ENCODE assay signal across 8 cellular contexts in the genomic region with DNA sequence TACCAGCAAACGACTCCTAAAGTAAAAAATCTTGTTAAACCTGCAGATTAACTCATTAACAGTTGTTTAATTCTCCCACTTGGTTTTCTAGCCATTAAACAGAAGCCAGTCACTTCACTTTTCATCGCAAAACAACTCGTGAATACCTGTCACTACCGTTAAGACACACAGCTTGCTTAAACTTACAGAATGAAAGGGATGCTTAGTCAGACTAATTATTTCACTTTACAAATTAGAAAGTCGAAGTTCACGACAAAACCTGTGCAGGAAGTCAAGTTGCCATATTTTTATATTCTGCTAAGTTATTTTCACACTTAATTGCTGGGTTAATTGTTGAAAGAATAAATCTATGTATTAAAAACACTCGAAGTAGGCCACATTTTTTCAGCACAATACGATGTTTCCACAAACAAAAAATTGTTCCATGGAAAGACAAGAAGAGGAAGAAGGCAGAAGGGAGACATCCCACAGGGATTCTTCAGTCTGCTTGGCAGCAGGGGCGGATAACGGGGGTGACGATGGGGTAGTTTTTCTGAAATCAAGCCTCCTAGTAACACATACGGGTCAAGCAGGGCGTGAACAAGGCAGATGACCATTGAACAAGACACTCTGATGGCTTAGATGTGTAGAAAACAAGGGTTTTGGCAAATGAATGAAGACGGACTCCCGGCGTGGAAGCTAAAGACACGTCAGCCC. TPM values are rescaled to one million over a fixed set of nuclear protein-coding genes. Genes with fewer than 3 reads are reported as not detected.
DNase-seq lines count a peak whose midpoint lies in the region; ATAC-seq, FAIRE-seq and TF ChIP-seq lines count a peak whose summit lies in the region.

No MANE protein-coding gene starts in this region.

- peaks cover 53% of the 10 kb centered on the region for H3K79me2 ChIP-seq in hepatocyte

- H3K27ac ChIP-seq in HUES64 (ENCODE audit: low read depth, low read length) (peak overlapping the region; percentile 89), hepatocyte (peak overlapping the region; percentile 92), skeletal muscle tissue (ENCODE audit: low read depth, low read length) (peak overlapping the region; percentile 90)

- no peak for DNase-seq in hepatocyte (ENCODE audit: low spot score)
- DNase-seq in H54 (ENCODE audit: insufficient read length, low spot score): no peak
- DNase-seq in GDM1 (lab: John Stamatoyannopoulos, UW): no peak
- no peak for DNase-seq in NCI-H345 treated with DMSO at 0.1 percent for 48 hours (lab: John Stamatoyannopoulos, UW; ENCODE audit: unreplicated experiment)

- peaks cover 53% of the 10 kb centered on the region for H3K36me3 Mint-ChIP-seq in activated T-helper 17 cell treated with anti-CD3 and anti-CD28 coated beads, Interleukin-2, amount 50 U/mL, for 72 hours (ENCODE audit: low read depth)

- peaks cover 33% of the 10 kb centered on the region for H3K36me3 ChIP-seq in HUES64 (ENCODE audit: insufficient read depth, low read length)
- H3K36me3 ChIP-seq in hepatocyte (replicated peaks; ENCODE audit: insufficient read depth, low read depth): peaks cover 2% of the 10 kb centered on the region
- H3K36me3 ChIP-seq in skeletal muscle tissue (ENCODE audit: control insufficient read depth in 3 of 3, insufficient read depth in 3 of 3, low read length in 3 of 3): peaks cover 9 to 24% (median 24%) of the 10 kb centered on the region in 3 donors

- H4K20me1 ChIP-seq in hepatocyte (ENCODE audit: insufficient read depth, poor library complexity, severe bottlenecking): peaks cover 14% of the 10 kb centered on the region

- H3K27me3 ChIP-seq in HUES64 (ENCODE audit: insufficient read depth, low read length): no peaks in the 10 kb centered on the region
- no peaks in the 10 kb centered on the region for H3K27me3 ChIP-seq in hepatocyte
- H3K27me3 ChIP-seq in skeletal muscle tissue (ENCODE audit: control insufficient read depth in 3 of 3, insufficient read depth in 3 of 3, low read length in 3 of 3): no peaks in the 10 kb centered on the region

- no peaks in the 10 kb centered on the region for H3K9me3 Mint-ChIP-seq in activated T-helper 17 cell treated with anti-CD3 and anti-CD28 coated beads, Interleukin-2, amount 50 U/mL, for 72 hours

- peak overlapping the region; percentile 66 for H2AFZ ChIP-seq in hepatocyte

- H3K9me2 ChIP-seq in hepatocyte (replicated peaks; ENCODE audit: insufficient read depth): no peaks in the 10 kb centered on the region

- H3K9ac ChIP-seq in HUES64 (ENCODE audit: low read depth, low read length) (peak overlapping the region; percentile 93), skeletal muscle tissue (ENCODE audit: low read depth in 1 of 3, low read length in 3 of 3) (peak overlapping the region; percentile 95 to 96 (median 96))

- no peaks in the 10 kb centered on the region for H3K27me3 Mint-ChIP-seq in activated T-helper 17 cell treated with anti-CD3 and anti-CD28 coated beads, Interleukin-2, amount 50 U/mL, for 72 hours

- no peak for TF ChIP-seq CTCF in hepatocyte (IDR thresholded peaks at IDR 0.05; ENCODE audit: poor library complexity)

- H3K4me3 ChIP-seq in HUES64 (ENCODE audit: low read length): peak overlapping the region; percentile 94
- peak overlapping the region; percentile 64 for H3K4me3 ChIP-seq in hepatocyte
- peak overlapping the region; percentile 93 to 100 (median 97) for H3K4me3 ChIP-seq in skeletal muscle tissue (ENCODE audit: low read length in 3 of 3)

- no peak for TF ChIP-seq POLR2A in H54 (IDR thresholded peaks at IDR 0.05; ENCODE audit: low read depth, low read length)

- H3K4me2 ChIP-seq in hepatocyte: peak overlapping the region; percentile 86

- no peaks in the 10 kb centered on the region for H3K9me3 ChIP-seq in HUES64 (ENCODE audit: insufficient read depth, low read depth, low read length)
- H3K9me3 ChIP-seq in hepatocyte (ENCODE audit: low read depth): no peaks in the 10 kb centered on the region
- no peaks in the 10 kb centered on the region for H3K9me3 ChIP-seq in skeletal muscle tissue (ENCODE audit: control insufficient read depth in 3 of 3, low read length in 3 of 3)

- peak overlapping the region; percentile 100 for H3K27ac Mint-ChIP-seq in activated T-helper 17 cell treated with anti-CD3 and anti-CD28 coated beads, Interleukin-2, amount 50 U/mL, for 72 hours

- H3K4me3 Mint-ChIP-seq in activated T-helper 17 cell treated with anti-CD3 and anti-CD28 coated beads, Interleukin-2, amount 50 U/mL, for 72 hours: peak overlapping the region; percentile 100

- WGBS in HUES64: 5% methylated on average over 13 of the region's 17 CpGs
- WGBS in hepatocyte (ENCODE audit: low lambda C conversion rate, missing lambda C conversion rate): 1% methylated on average over 17 of the region's 17 CpGs

- H3K4me1 ChIP-seq in HUES64 (ENCODE audit: insufficient read depth, low read length) (peaks cover 13% of the 10 kb centered on the region), hepatocyte (ENCODE audit: insufficient read depth) (peaks cover 8% of the 10 kb centered on the region), skeletal muscle tissue (ENCODE audit: control insufficient read depth in 3 of 3, insufficient read depth in 3 of 3, low read length in 3 of 3) (peaks cover 5 to 18% (median 17%) of the 10 kb centered on the region in 3 donors)

- ATAC-seq in GM18499 (IDR thresholded peaks at IDR 0.05; ENCODE audit: insufficient read depth, unreplicated experiment): peak; percentile 4
- ATAC-seq in activated T-helper 17 cell treated with anti-CD3 and anti-CD28 coated beads, Interleukin-2, amount 50 U/mL, for 72 hours (replicated peaks): no peak

- peaks cover 22% of the 10 kb centered on the region for H3K4me1 Mint-ChIP-seq in activated T-helper 17 cell treated with anti-CD3 and anti-CD28 coated beads, Interleukin-2, amount 50 U/mL, for 72 hours

- no peak for FAIRE-seq in H54 (lab: Jason Lieb, UNC)

RNA-seq across cellular contexts. Expression of a gene that starts 0.9 kb away (rescaled TPM):
- polyA plus RNA-seq in HUES64 (2013, experiment 1 of 2): 65.5 TPM
- polyA plus RNA-seq in HUES64 (2013, experiment 2 of 2): 63.0 TPM
- total RNA-seq in activated T-helper 17 cell treated with anti-CD3 and anti-CD28 coated beads, Interleukin-2, amount 50 U/mL, for 72 hours: 100 to 1,000 TPM; 101 to 157 TPM
- total RNA-seq in hepatocyte (170 and 177 TPM in 2 replicates), skeletal muscle tissue (20.4 TPM)
- 191 and 195 TPM in 2 replicates for polyA plus RNA-seq in hepatocyte
